ENCODE assay signal across 7 cellular contexts in the genomic region with DNA sequence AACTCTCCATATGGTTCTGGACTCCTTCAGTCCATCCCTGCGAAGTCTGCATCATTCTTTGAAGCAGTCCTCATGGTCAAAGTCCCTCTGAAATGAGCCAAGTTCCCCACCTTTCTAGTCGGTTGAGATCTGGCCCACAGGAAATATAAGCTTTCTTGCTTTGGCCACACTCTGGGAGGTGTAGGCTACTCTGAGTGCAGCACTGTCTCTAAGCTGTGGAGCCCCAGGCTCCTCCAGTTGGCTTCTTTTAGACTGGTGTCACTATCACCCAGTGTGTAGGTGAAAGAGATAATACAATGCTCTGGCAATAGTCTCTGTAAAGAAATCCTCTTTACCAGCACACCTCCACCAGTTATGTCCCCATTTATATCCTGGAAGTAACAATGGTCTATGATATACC.
"Had no signal": no experiment of that assay in that cellular context is flagged by ENCODE, and none has a peak within 500 bp of the region (broad histone marks: within the 10 kb centered on the region; RNA-seq: fewer than 3 reads in every experiment).

No MANE protein-coding gene starts in this region.

- H3K27ac ChIP-seq: GM23248 had no signal

- H3K9me3 Mint-ChIP-seq: HFFc6 had no signal

- H3K9ac ChIP-seq: GM23248 had no signal

- H3K4me3 Mint-ChIP-seq: HFFc6 had no signal

- H3K4me3 ChIP-seq: GM23248, HAP-1 had no signal

- H3K4me1 ChIP-seq: HAP-1 had no signal

- H3K9me3 ChIP-seq: HAP-1 had no signal

- ATAC-seq: HCT116 had no signal

- H3K27ac Mint-ChIP-seq: HFFc6 had no signal

- DNase-seq: GM23248, GOT3, H7, HFFc6, IMR-90 had no signal

- H3K36me3 ChIP-seq: HAP-1 had no signal

- H2AFZ ChIP-seq: GM23248 had no signal
